ENCODE assay signal across 1 cellular context in the genomic region with DNA sequence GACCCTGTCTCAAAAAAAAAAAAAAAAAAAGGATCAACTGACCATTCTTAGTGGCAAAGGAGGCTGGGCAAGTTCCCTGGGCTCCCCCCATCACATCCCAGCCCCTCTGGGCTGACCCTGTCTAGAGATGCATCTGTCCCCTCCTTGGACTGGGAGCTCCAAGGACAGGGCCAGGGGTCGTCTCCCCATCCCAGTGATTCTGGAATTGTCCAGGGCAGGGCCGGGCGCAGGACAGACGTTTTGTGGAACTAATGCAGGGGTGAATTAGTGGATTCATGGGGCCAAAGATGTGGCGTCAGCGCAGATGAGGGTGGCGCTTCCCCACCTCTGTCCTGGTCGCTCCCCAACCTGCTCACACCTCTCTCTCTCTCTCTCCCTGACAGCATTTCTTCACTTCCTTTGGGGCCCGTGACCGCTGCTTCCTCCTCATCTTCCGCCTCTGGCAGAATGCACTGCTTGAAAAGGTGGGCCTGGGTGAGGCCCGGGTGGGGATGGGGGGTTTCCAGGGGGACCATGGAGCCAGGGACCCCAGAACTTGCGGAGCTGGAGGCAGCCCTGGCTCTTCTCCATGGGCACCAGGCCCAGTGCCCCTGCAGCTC.
TF ChIP-seq lines count a peak whose summit lies in the region.

No MANE protein-coding gene starts in this region.

TF ChIP-seq in A549, 52 proteins besides CTCF, POLR2A, EP300 and RAD21:
- TF ChIP-seq, protein P1, sequence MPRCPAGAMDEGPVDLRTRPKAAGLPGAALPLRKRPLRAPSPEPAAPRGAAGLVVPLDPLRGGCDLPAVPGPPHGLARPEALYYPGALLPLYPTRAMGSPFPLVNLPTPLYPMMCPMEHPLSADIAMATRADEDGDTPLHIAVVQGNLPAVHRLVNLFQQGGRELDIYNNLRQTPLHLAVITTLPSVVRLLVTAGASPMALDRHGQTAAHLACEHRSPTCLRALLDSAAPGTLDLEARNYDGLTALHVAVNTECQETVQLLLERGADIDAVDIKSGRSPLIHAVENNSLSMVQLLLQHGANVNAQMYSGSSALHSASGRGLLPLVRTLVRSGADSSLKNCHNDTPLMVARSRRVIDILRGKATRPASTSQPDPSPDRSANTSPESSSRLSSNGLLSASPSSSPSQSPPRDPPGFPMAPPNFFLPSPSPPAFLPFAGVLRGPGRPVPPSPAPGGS (IDR thresholded peaks at IDR 0.05), result peak; percentile 25; the same call in 1 of the 3 replicates
- TF ChIP-seq TP53 (CRISPR knock-in tag; IDR thresholded peaks at IDR 0.05) (no peak), NPAS2 (CRISPR knock-in tag; IDR thresholded peaks at IDR 0.05; ENCODE audit: borderline replicate concordance) (no peak), ESRRA (IDR thresholded peaks at IDR 0.05; ENCODE audit: borderline replicate concordance, low read length) (no peak)
